ENCODE assay signal across 15 cellular contexts in the genomic region with DNA sequence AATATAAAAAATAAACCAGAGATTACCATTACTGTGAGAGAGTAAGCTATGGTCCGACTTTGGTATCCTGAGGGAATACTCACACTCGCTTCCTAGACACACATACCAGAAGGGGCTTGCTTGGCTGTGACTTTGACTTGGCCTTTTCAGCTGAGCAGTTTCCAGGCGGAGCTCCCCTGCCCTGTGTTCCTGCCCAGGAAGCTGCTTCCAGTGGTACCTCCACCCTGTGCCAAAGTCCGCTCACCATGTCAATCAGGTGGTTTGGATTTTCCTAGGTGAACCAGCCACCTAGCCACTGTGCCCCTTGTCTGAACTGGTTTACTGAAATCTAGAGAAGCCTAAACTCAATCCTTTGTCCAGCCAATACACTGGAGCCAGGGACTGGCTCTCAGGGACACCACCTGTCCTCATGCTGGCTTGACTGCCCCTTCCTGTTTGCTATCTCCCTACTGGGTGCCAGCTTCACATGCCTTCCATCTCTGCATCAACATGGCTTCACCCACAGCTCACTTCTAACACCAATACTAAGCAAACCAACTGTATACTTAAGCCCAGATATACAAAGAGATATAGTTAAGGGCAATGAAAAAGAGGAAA. TPM values are rescaled to one million over a fixed set of nuclear protein-coding genes. Genes with fewer than 3 reads are reported as not detected.
DNase-seq lines count a peak whose midpoint lies in the region; ATAC-seq and TF ChIP-seq lines count a peak whose summit lies in the region.
"Had no signal": no experiment of that assay in that cellular context is flagged by ENCODE, and none has a peak within 500 bp of the region (broad histone marks: within the 10 kb centered on the region; RNA-seq: fewer than 3 reads in every experiment).

No MANE protein-coding gene starts in this region.

- H2AK5ac ChIP-seq in H9 (ENCODE audit: insufficient read length, low read length) = no peak overlapping the region

- intact Hi-C loops in right cardiac atrium (cut with DNase I) = no loop called here
- intact Hi-C loops in psoas muscle (cut with DNase I) = no loop called here
- intact Hi-C loops in activated T-helper 2 cell treated with anti-CD3 and anti-CD28 coated beads, Interferon-gamma antibody, Interleukin-2, Interleukin-4, amounts not matched to agents 10 μg/mL and 5 μg/mL and 100 μg/mL, durations not matched to agents 14 hours and 24 hours and 36 hours (cut with micrococcal nuclease) = no loop called here

- 63% methylated on average over 4 of the region's 4 CpGs for WGBS in right cardiac atrium
- 17 to 36% (median 27%) methylated on average over 4 of the region's 4 CpGs for WGBS in psoas muscle, 3 donors
- WGBS in H9 (ENCODE audit: extremely low coverage, insufficient read length, low lambda C conversion rate) = no CpG with 5 or more reads among the region's 4 CpGs

- H2BK12ac ChIP-seq in H9 (ENCODE audit: insufficient read length, low read depth, low read length) = no peak overlapping the region

- H3K4me3 Mint-ChIP-seq in T-helper 17 cell (no peak overlapping the region), H9 (no peak overlapping the region)
- no peak overlapping the region for H3K4me3 Mint-ChIP-seq in activated T-helper 2 cell treated with anti-CD3 and anti-CD28 coated beads, Interferon-gamma antibody, Interleukin-2, Interleukin-4, amounts not matched to agents 10 μg/mL and 5 μg/mL and 100 μg/mL, durations not matched to agents 14 hours and 24 hours and 36 hours (ENCODE audit: low read depth)
- H3K4me3 Mint-ChIP-seq: stimulated activated naive CD8-positive, alpha-beta T cell treated with anti-CD3 and anti-CD28 coated beads, Interleukin-15, amount 100 ng/mL, for 72 hours had no signal

- H3K23ac ChIP-seq in H9 (ENCODE audit: insufficient read length, low read depth, low read length) = no peak overlapping the region

- no peaks in the 10 kb centered on the region; the same call in 1 of the 2 replicates for H3K79me2 ChIP-seq in H9 (ENCODE audit: insufficient read depth, low read length)

- H3K36me3 Mint-ChIP-seq in T-helper 17 cell (ENCODE audit: low read depth) (peaks cover 9% of the 10 kb centered on the region), H9 (ENCODE audit: insufficient read depth in 1 of 3, low read depth in 3 of 3) (peaks cover 7 to 31% (median 21%) of the 10 kb centered on the region in 3 experiments; a peak in 6 of 7 replicates)
- H3K36me3 Mint-ChIP-seq in activated T-helper 2 cell treated with anti-CD3 and anti-CD28 coated beads, Interferon-gamma antibody, Interleukin-2, Interleukin-4, amounts not matched to agents 10 μg/mL and 5 μg/mL and 100 μg/mL, durations not matched to agents 14 hours and 24 hours and 36 hours (ENCODE audit: low read depth) = peaks cover 45% of the 10 kb centered on the region

- H3T11ph ChIP-seq in H9 (ENCODE audit: low read length) = no peak overlapping the region

- H2BK15ac ChIP-seq in H9 (ENCODE audit: low read depth, low read length) = no peak overlapping the region

- H3K4me3 ChIP-seq in right cardiac atrium (ENCODE audit: low read length) = no peak overlapping the region
- H3K4me3 ChIP-seq in psoas muscle = peak overlapping the region; percentile 12
- H3K4me3 ChIP-seq: BLaER1 had no signal

- H2BK120ac ChIP-seq in H9 (ENCODE audit: low read depth, low read length, poor library complexity, severe bottlenecking) = no peak overlapping the region

- no peak overlapping the region for H3K4me2 ChIP-seq in H9 (ENCODE audit: insufficient read depth, insufficient read length, low read length)

- no peak overlapping the region for H3K56ac ChIP-seq in H9 (ENCODE audit: insufficient read length, low read depth, low read length)

- H3K9ac ChIP-seq in H9 (ENCODE audit: extremely low read depth, insufficient read length, low read length) = no peak overlapping the region
- H3K9ac ChIP-seq: BLaER1 had no signal

- no peaks in the 10 kb centered on the region for H3K79me1 ChIP-seq in H9 (ENCODE audit: insufficient read depth, low read depth, low read length, poor library complexity, severe bottlenecking)

- no peaks in the 10 kb centered on the region for H3K27me3 ChIP-seq in right cardiac atrium (ENCODE audit: control insufficient read depth, insufficient read depth)
- no peaks in the 10 kb centered on the region for H3K27me3 ChIP-seq in psoas muscle (ENCODE audit: insufficient read depth in 3 of 3, low read length in 2 of 3)
- no peaks in the 10 kb centered on the region for H3K27me3 ChIP-seq in H9 (ENCODE audit: insufficient read depth, low read length)
- H3K27me3 ChIP-seq: BLaER1 had no signal

- DNase-seq in G401 (ENCODE audit: low spot score) (peak; percentile 66), T-helper 17 cell (no peak), right cardiac atrium (no peak), psoas muscle (no peak), ureter (ENCODE audit: low spot score) (no peak), NCI-H345 (lab: John Stamatoyannopoulos, UW) (no peak), H9 (no peak)
- no peak for DNase-seq in activated T-helper 2 cell treated with anti-CD3 and anti-CD28 coated beads, Interferon-gamma antibody, Interleukin-2, Interleukin-4, amounts not matched to agents 10 μg/mL and 5 μg/mL and 100 μg/mL, durations not matched to agents 14 hours and 24 hours and 36 hours (ENCODE audit: low spot score)
- DNase-seq: activated CD8-positive, alpha-beta memory T cell treated with anti-CD3 and anti-CD28 coated beads, Interleukin-2, amount 50 U/mL, for 48 hours; head of caudate nucleus; NCI-H2029; posterior cingulate gyrus; stimulated activated CD4-positive, alpha-beta T cell treated with anti-CD3 and anti-CD28 coated beads, Interleukin-4, amount 100 ng/mL, for 4 hours; stimulated activated naive CD8-positive, alpha-beta T cell treated with anti-CD3 and anti-CD28 coated beads, Interleukin-15, amount 100 ng/mL, for 72 hours had no signal

- no peak overlapping the region for H4K5ac ChIP-seq in H9 (ENCODE audit: insufficient read length, low read depth, low read length)

- H3K9me3 Mint-ChIP-seq in activated T-helper 2 cell treated with anti-CD3 and anti-CD28 coated beads, Interferon-gamma antibody, Interleukin-2, Interleukin-4, amounts not matched to agents 10 μg/mL and 5 μg/mL and 100 μg/mL, durations not matched to agents 14 hours and 24 hours and 36 hours = no peaks in the 10 kb centered on the region
- H3K9me3 Mint-ChIP-seq in H9 = no peaks in the 10 kb centered on the region
- H3K9me3 Mint-ChIP-seq: stimulated activated naive CD8-positive, alpha-beta T cell treated with anti-CD3 and anti-CD28 coated beads, Interleukin-15, amount 100 ng/mL, for 72 hours had no signal

- in situ Hi-C loops in G401 (cut with HindIII; ENCODE audit: low sequenced_read_pairs) = no loop called here

- no peaks in the 10 kb centered on the region for H3K23me2 ChIP-seq in H9 (ENCODE audit: insufficient read length, low read depth, low read length, poor library complexity, severe bottlenecking)

- H3K27ac Mint-ChIP-seq in T-helper 17 cell (peak overlapping the region; percentile 85), H9 (no peak overlapping the region)
- no peak overlapping the region for H3K27ac Mint-ChIP-seq in activated T-helper 2 cell treated with anti-CD3 and anti-CD28 coated beads, Interferon-gamma antibody, Interleukin-2, Interleukin-4, amounts not matched to agents 10 μg/mL and 5 μg/mL and 100 μg/mL, durations not matched to agents 14 hours and 24 hours and 36 hours

- no peaks in the 10 kb centered on the region for H3K9me3 ChIP-seq in T-helper 17 cell (ENCODE audit: control insufficient read depth, low read length, poor library complexity, severe bottlenecking)
- no peaks in the 10 kb centered on the region for H3K9me3 ChIP-seq in right cardiac atrium (ENCODE audit: control insufficient read depth, low read length)
- no peaks in the 10 kb centered on the region for H3K9me3 ChIP-seq in psoas muscle
- H3K9me3 ChIP-seq in H9 (ENCODE audit: control insufficient read depth, low read depth, low read length) = no peaks in the 10 kb centered on the region
- H3K9me3 ChIP-seq: BLaER1 had no signal

- H3K14ac ChIP-seq in H9 (ENCODE audit: insufficient read depth, low read length) = no peak overlapping the region

- no peak overlapping the region for H4K8ac ChIP-seq in H9 (replicated peaks; ENCODE audit: insufficient read length, low read depth, low read length)

- H4K91ac ChIP-seq in H9 (ENCODE audit: insufficient read length, low read depth, low read length) = no peak overlapping the region

- H3K27ac ChIP-seq in right cardiac atrium (ENCODE audit: low read length) (peak overlapping the region; percentile 89), psoas muscle (peak overlapping the region; percentile 66), H9 (ENCODE audit: insufficient read length, low read depth, low read length) (no peak overlapping the region)
- H3K27ac ChIP-seq: BLaER1 had no signal

- no peaks in the 10 kb centered on the region for H3K27me3 Mint-ChIP-seq in T-helper 17 cell
- no peaks in the 10 kb centered on the region for H3K27me3 Mint-ChIP-seq in activated T-helper 2 cell treated with anti-CD3 and anti-CD28 coated beads, Interferon-gamma antibody, Interleukin-2, Interleukin-4, amounts not matched to agents 10 μg/mL and 5 μg/mL and 100 μg/mL, durations not matched to agents 14 hours and 24 hours and 36 hours (ENCODE audit: low read depth)
- H3K27me3 Mint-ChIP-seq in H9 (ENCODE audit: low read depth) = no peaks in the 10 kb centered on the region; the same call in 1 of the 2 replicates
- H3K27me3 Mint-ChIP-seq: stimulated activated naive CD8-positive, alpha-beta T cell treated with anti-CD3 and anti-CD28 coated beads, Interleukin-15, amount 100 ng/mL, for 72 hours had no signal

- H3K36me3 ChIP-seq in psoas muscle (ENCODE audit: insufficient read depth in 1 of 2, low read depth in 1 of 2) = peaks cover 0 to 37% of the 10 kb centered on the region in 2 donors

- no peak overlapping the region for H3K4ac ChIP-seq in H9 (ENCODE audit: low read depth, low read length)

- H2AFZ ChIP-seq in H9 (ENCODE audit: low read length) = no peak overlapping the region

- H3K4me1 Mint-ChIP-seq in T-helper 17 cell (peaks cover 25% of the 10 kb centered on the region), H9 (peaks cover 5 to 8% of the 10 kb centered on the region in 2 experiments; a peak in 3 of 4 replicates)
- peaks cover 13% of the 10 kb centered on the region for H3K4me1 Mint-ChIP-seq in activated T-helper 2 cell treated with anti-CD3 and anti-CD28 coated beads, Interferon-gamma antibody, Interleukin-2, Interleukin-4, amounts not matched to agents 10 μg/mL and 5 μg/mL and 100 μg/mL, durations not matched to agents 14 hours and 24 hours and 36 hours (ENCODE audit: low read depth)

- H4K20me1 ChIP-seq in H9 (ENCODE audit: control insufficient read depth, insufficient read depth, insufficient read length) = no peaks in the 10 kb centered on the region

- no peak overlapping the region for H2BK20ac ChIP-seq in H9 (ENCODE audit: low read depth, low read length, poor library complexity, severe bottlenecking)

- TF ChIP-seq CTCF in psoas muscle (IDR thresholded peaks at IDR 0.05) (no peak), H9 (conservative IDR thresholded peaks at IDR 0.05) (no peak)

- ATAC-seq in T-helper 17 cell = no peak
- peak; percentile 3 to 26 for ATAC-seq in right cardiac atrium
- ATAC-seq in psoas muscle = peak; percentile 44 to 73 (median 50)
- ATAC-seq: stimulated activated naive CD8-positive, alpha-beta T cell treated with anti-CD3 and anti-CD28 coated beads, Interleukin-15, amount 100 ng/mL, for 72 hours had no signal

- H3K4me1 ChIP-seq in right cardiac atrium (ENCODE audit: control insufficient read depth, insufficient read depth, low read length) = peaks cover 23% of the 10 kb centered on the region
- peaks cover 70% of the 10 kb centered on the region for H3K4me1 ChIP-seq in psoas muscle
- no peaks in the 10 kb centered on the region for H3K4me1 ChIP-seq in H9 (ENCODE audit: insufficient read depth, low read length)

- no peak overlapping the region for H2BK5ac ChIP-seq in H9 (ENCODE audit: insufficient read length, low read length)

- H3K18ac ChIP-seq in H9 (ENCODE audit: insufficient read length, low read depth, low read length) = no peak overlapping the region

RNA-seq across cellular contexts. Expression of a gene that starts 28.6 kb away (rescaled TPM):
- 23.6 and 29.5 TPM in 2 replicates for total RNA-seq in G401 (2014; rRNA removed; shearing (Covaris generic))
- total RNA-seq in T-helper 17 cell (100 to 1,000 TPM; 167 to 312 TPM), right cardiac atrium (100 to 1,000 TPM in 3 of 4 donors, 10 to 100 TPM in 1; 93.6 to 117 (median 115) TPM), psoas muscle (100 to 1,000 TPM in 1 of 4 donors, 10 to 100 TPM in 3; 44.7 to 115 (median 55.9) TPM), ureter (109 TPM), H9 (2021) (65.7 and 72.9 TPM in 2 replicates)
- polyA plus RNA-seq in right cardiac atrium (56.3 TPM), psoas muscle (10 to 100 TPM; 44.5 to 83.6 (median 50.6) TPM)
- 113 and 115 TPM in 2 replicates for total RNA-seq in activated T-helper 2 cell treated with anti-CD3 and anti-CD28 coated beads, Interferon-gamma antibody, Interleukin-2, Interleukin-4, amounts not matched to agents 10 μg/mL and 5 μg/mL and 100 μg/mL, durations not matched to agents 14 hours and 24 hours and 36 hours
